22 cellular contexts compared by ENCODE assay signal in the genomic region with DNA sequence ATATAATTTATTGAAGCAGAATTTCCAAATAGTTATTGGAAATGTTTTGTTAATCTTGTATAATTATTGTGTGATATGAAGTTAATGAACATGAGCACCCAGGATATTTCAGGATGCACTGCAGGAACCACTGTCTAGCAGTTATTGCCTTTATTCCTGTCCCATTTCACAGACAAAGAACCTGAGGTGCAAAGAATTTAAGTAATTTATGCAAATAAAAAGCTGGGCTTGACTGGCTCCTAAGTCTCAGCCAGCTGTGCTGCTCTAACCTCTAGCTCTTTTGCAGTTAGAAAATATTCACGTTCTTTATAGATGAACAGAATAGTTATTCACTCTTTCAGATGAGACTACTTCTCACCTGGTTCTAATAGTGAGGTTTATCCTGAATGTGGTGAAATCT.
"Had no signal": no experiment of that assay in that cellular context is flagged by ENCODE, and none has a peak within 500 bp of the region (broad histone marks: within the 10 kb centered on the region; RNA-seq: fewer than 3 reads in every experiment).

No MANE protein-coding gene starts in this region.

- H3K9ac ChIP-seq: SK-N-SH had no signal

- ATAC-seq: Panc1, PC-3 had no signal

- DNase-seq: KBM-7; NCI-H1092; NCI-H1105 treated with DMSO at 0.1 percent for 48 hours; NCI-H1417 treated with DMSO at 0.1 percent for 48 hours; NCI-H146; NCI-H1694 treated with DMSO at 0.1 percent for 48 hours; NCI-H1930; NCI-H2081; NCI-H2107; NCI-H2227 treated with DMSO at 0.1 percent for 48 hours; NCI-H524; NCI-H69; NCI-H774; NK-92 treated with Interleukin-12 subunit alpha and Interleukin-12 subunit beta, amount 100 ng/mL, for 24 hours; PC-3; SHP77; SK-N-SH; T-helper 1 cell had no signal

- H3K9me3 ChIP-seq: SK-N-SH had no signal

- FAIRE-seq: HTR-8/SVneo had no signal

- H3K27ac ChIP-seq: HL-60, RWPE1 had no signal

- H3K4me2 ChIP-seq: SK-N-SH had no signal
